ENCODE assay signal across 18 cellular contexts in the genomic region with DNA sequence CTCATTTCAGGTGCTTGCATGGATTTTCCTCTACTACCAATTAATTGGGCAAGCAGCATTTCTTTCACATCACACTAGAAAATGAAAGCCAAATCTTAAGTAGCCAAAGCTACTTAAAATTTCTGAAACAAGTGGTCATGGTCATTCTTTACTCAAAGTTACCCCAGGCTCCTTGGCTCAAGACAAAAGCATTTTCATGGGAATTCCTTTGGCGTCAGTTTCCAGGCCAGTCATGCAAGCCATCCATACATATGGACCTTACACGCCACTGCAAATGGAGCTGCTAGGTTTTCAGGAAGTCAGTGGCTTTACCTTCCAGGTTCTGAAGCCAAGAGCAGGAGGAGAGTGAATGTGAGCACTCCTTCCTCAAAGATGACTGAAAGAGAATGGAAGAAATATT.
"Had no signal": no experiment of that assay in that cellular context is flagged by ENCODE, and none has a peak within 500 bp of the region (broad histone marks: within the 10 kb centered on the region; RNA-seq: fewer than 3 reads in every experiment).

No MANE protein-coding gene starts in this region.

- H3K4me1 Mint-ChIP-seq: activated CD4-positive, alpha-beta T cell treated with anti-CD3 and anti-CD28 coated beads, Interleukin-2, amount 10 ng/mL, durations not matched to agents 7 days and 5 days; natural killer cell; stimulated activated effector memory CD8-positive, alpha-beta T cell treated with anti-CD3 and anti-CD28 coated beads, Interleukin-12 subunit alpha, Interleukin-12 subunit beta, amount 100 ng/mL, for 72 hours had no signal

- H3K27ac Mint-ChIP-seq: activated CD4-positive, alpha-beta T cell treated with anti-CD3 and anti-CD28 coated beads, Interleukin-2, amount 10 ng/mL, durations not matched to agents 7 days and 5 days; activated naive CD4-positive, alpha-beta T cell treated with anti-CD3 and anti-CD28 coated beads for 36 hours; natural killer cell; stimulated activated effector memory CD8-positive, alpha-beta T cell treated with anti-CD3 and anti-CD28 coated beads, Interleukin-12 subunit alpha, Interleukin-12 subunit beta, amount 100 ng/mL, for 72 hours; T-helper 17 cell had no signal

- FAIRE-seq: colon, endometrium, kidney had no signal

- H3K27ac ChIP-seq: body of pancreas, left lung, neutrophil had no signal

- H3K4me1 ChIP-seq: body of pancreas had no signal

- H3K9me3 Mint-ChIP-seq: activated CD4-positive, alpha-beta T cell treated with anti-CD3 and anti-CD28 coated beads, Interleukin-2, amount 10 ng/mL, durations not matched to agents 7 days and 5 days; activated naive CD4-positive, alpha-beta T cell treated with anti-CD3 and anti-CD28 coated beads for 36 hours had no signal

- H3K4me3 ChIP-seq: body of pancreas, left lung had no signal

- H3K9me3 ChIP-seq: body of pancreas, left lung, neutrophil had no signal

- H3K27me3 ChIP-seq: body of pancreas, left lung, neutrophil had no signal

- DNase-seq: activated CD4-positive, alpha-beta T cell treated with anti-CD3 and anti-CD28 coated beads, Interleukin-2, amount 10 ng/mL, durations not matched to agents 7 days and 5 days; activated CD4-positive, CD25-positive, alpha-beta regulatory T cell; activated CD8-positive, alpha-beta memory T cell treated with anti-CD3 and anti-CD28 coated beads for 24 hours; activated naive CD4-positive, alpha-beta T cell treated with anti-CD3 and anti-CD28 coated beads for 36 hours; body of pancreas; caudate nucleus; hypothalamus; kidney; left lung; mesenchymal stem cell; natural killer cell; retina; stimulated activated CD4-positive, alpha-beta T cell treated with anti-CD3 and anti-CD28 coated beads, Interleukin-12 subunit alpha, Interleukin-12 subunit beta, amount 100 ng/mL, for 4 hours; T-helper 17 cell had no signal

- H3K36me3 ChIP-seq: left lung, neutrophil had no signal

- H3K4me3 Mint-ChIP-seq: activated CD4-positive, alpha-beta T cell treated with anti-CD3 and anti-CD28 coated beads, Interleukin-2, amount 10 ng/mL, durations not matched to agents 7 days and 5 days; activated naive CD4-positive, alpha-beta T cell treated with anti-CD3 and anti-CD28 coated beads for 36 hours; natural killer cell; stimulated activated effector memory CD8-positive, alpha-beta T cell treated with anti-CD3 and anti-CD28 coated beads, Interleukin-12 subunit alpha, Interleukin-12 subunit beta, amount 100 ng/mL, for 72 hours; T-helper 17 cell had no signal

- ATAC-seq: body of pancreas; left lung; natural killer cell; stimulated activated effector memory CD8-positive, alpha-beta T cell treated with anti-CD3 and anti-CD28 coated beads, Interleukin-12 subunit alpha, Interleukin-12 subunit beta, amount 100 ng/mL, for 72 hours; T-helper 17 cell had no signal

- H3K36me3 Mint-ChIP-seq: natural killer cell; stimulated activated effector memory CD8-positive, alpha-beta T cell treated with anti-CD3 and anti-CD28 coated beads, Interleukin-12 subunit alpha, Interleukin-12 subunit beta, amount 100 ng/mL, for 72 hours had no signal
